ENCODE assay signal across 1 cellular context in the genomic region with DNA sequence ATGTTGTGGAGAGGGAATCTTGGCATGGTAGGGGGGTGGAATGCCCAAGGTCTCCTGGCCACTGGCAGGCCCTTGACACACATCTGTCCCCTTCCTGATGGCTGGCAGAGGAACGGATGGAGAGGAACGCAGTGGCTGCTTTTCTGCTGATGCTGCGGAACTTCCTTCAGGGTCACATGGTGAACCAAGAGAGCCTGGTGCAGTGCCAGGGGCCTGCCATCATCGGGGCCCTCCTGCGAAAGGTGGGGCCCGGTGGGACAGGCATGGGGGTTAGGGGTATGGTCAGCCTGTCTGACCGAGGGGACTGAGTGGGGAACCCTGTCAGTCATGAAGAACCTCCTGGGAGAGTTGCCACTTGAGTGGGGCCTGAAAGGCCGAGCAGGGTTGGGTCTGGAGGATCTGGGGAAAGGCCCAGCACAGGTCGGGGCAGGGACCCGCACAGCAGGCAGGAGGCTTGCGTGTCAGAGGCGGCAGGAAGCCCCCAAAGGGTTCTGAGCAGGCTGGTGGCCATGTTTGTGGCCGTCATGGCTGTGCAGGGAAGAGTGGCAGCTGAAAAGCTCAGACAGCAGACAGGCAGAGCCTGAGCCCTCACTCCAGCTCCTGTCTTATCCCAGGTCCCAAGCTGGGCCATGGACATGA.
TF ChIP-seq lines count a peak whose summit lies in the region.

No MANE protein-coding gene starts in this region.

TF ChIP-seq in K562, 482 proteins besides CTCF, POLR2A, EP300 and RAD21 (continued from another document):
- TF ChIP-seq ATF2 (CRISPR knock-in tag; IDR thresholded peaks at IDR 0.05) (no peak), GTF2E2 (tag; IDR thresholded peaks at IDR 0.05) (no peak), MEF2D (tag; conservative IDR thresholded peaks at IDR 0.05; ENCODE audit: low read depth) (no peak), ZBTB2 (IDR thresholded peaks at IDR 0.05) (no peak), MEIS2 (IDR thresholded peaks at IDR 0.05; ENCODE audit: partially characterized antibody) (no peak), TOE1 (IDR thresholded peaks at IDR 0.05; ENCODE audit: borderline replicate concordance) (no peak), TOE1 (CRISPR knock-in tag; IDR thresholded peaks at IDR 0.05; ENCODE audit: borderline replicate concordance, low read depth) (no peak), MTA3 (IDR thresholded peaks at IDR 0.05; ENCODE audit: borderline replicate concordance) (no peak), MAFF (IDR thresholded peaks at IDR 0.05; ENCODE audit: low read length) (peak; percentile 48), ILK (tag; IDR thresholded peaks at IDR 0.05; ENCODE audit: borderline replicate concordance, low read depth) (no peak), ZNF282 (CRISPR knock-in tag; IDR thresholded peaks at IDR 0.05) (no peak), MAFK (IDR thresholded peaks at IDR 0.05; ENCODE audit: low read length) (0 out of 2 replicates have a peak, but pooled peaks have one; percentile 22)
- TF ChIP-seq, protein P1, sequence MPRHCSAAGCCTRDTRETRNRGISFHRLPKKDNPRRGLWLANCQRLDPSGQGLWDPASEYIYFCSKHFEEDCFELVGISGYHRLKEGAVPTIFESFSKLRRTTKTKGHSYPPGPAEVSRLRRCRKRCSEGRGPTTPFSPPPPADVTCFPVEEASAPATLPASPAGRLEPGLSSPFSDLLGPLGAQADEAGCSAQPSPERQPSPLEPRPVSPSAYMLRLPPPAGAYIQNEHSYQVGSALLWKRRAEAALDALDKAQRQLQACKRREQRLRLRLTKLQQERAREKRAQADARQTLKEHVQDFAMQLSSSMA (CRISPR knock-in tag; IDR thresholded peaks at IDR 0.05) = no peak
TF ChIP-seq in K562: peak in this region for 9.
